Comparison of ENCODE assay signal across 10 cellular contexts in the genomic region with DNA sequence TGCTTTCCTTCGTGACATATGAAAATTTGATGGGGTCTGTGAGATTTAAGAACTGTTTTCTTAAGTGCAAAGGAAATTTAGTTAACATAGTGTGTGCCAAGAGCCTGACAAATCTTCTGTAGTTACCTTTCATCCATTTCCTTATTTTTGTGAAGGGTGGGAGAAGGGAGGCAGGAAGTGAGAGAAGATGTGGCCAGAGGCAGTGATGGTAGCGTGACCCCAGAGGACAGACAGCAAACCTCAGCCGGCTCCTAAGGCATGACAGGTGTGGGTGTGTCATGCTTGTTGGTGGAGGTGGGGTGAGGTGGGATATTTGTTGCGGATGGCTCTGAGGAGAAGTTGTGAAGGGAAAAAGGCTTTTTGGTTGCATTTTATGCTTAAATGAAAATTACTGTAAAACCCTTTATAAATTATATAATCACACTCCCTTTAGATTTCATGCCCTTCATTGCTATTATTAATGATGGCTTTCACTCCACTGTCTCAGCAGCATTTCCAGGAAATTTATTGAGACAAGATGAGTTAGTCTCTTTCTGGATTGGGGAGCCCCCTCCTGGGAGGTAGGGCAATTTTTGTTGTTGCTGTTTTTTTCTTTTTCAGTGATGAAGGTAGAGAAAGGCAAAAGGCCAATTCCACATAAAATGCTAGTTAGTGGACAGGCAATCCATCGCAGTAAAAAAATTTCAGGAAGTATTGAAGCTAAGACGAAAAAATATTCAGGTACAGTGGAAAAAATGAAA.
DNase-seq lines count a peak whose midpoint lies in the region; ATAC-seq and TF ChIP-seq lines count a peak whose summit lies in the region.
"Had no signal": no experiment of that assay in that cellular context is flagged by ENCODE, and none has a peak within 500 bp of the region (broad histone marks: within the 10 kb centered on the region; RNA-seq: fewer than 3 reads in every experiment).

No MANE protein-coding gene starts in this region.

- TF ChIP-seq POLR2A in adrenal gland (IDR thresholded peaks at IDR 0.05), result no peak

- no peak overlapping the region for H3K27ac Mint-ChIP-seq in nephron progenitor cell
- no peak overlapping the region for H3K27ac Mint-ChIP-seq in activated T-helper 2 cell treated with anti-CD3 and anti-CD28 coated beads, Interferon-gamma antibody, Interleukin-2, Interleukin-4, amounts not matched to agents 10 μg/mL and 5 μg/mL and 100 μg/mL, durations not matched to agents 14 hours and 24 hours and 36 hours

- H3K9me3 Mint-ChIP-seq in nephron progenitor cell, result peaks cover 5% of the 10 kb centered on the region
- no peaks in the 10 kb centered on the region for H3K9me3 Mint-ChIP-seq in activated T-helper 2 cell treated with anti-CD3 and anti-CD28 coated beads, Interferon-gamma antibody, Interleukin-2, Interleukin-4, amounts not matched to agents 10 μg/mL and 5 μg/mL and 100 μg/mL, durations not matched to agents 14 hours and 24 hours and 36 hours

- H3K27me3 Mint-ChIP-seq in nephron progenitor cell (ENCODE audit: low read depth, poor library complexity), result peaks cover 9% of the 10 kb centered on the region
- peaks cover 32% of the 10 kb centered on the region for H3K27me3 Mint-ChIP-seq in activated T-helper 2 cell treated with anti-CD3 and anti-CD28 coated beads, Interferon-gamma antibody, Interleukin-2, Interleukin-4, amounts not matched to agents 10 μg/mL and 5 μg/mL and 100 μg/mL, durations not matched to agents 14 hours and 24 hours and 36 hours (ENCODE audit: low read depth)

- DNase-seq in GM04504 (ENCODE audit: low read depth), result peak; percentile 8
- DNase-seq in adrenal gland, result peak in 1 of 7 donors; percentile 10
- no peak for DNase-seq in nephron progenitor cell
- DNase-seq in HK-2 (ENCODE audit: unreplicated experiment), result no peak
- no peak for DNase-seq in activated T-helper 2 cell treated with anti-CD3 and anti-CD28 coated beads, Interferon-gamma antibody, Interleukin-2, Interleukin-4, amounts not matched to agents 10 μg/mL and 5 μg/mL and 100 μg/mL, durations not matched to agents 14 hours and 24 hours and 36 hours (ENCODE audit: low spot score)
- DNase-seq: stimulated activated CD4-positive, alpha-beta T cell treated with anti-CD3 and anti-CD28 coated beads, Interleukin-1b, Interleukin-23, amount 100 ng/mL, for 48 hours had no signal

- H3K36me3 Mint-ChIP-seq in nephron progenitor cell (ENCODE audit: low read depth), result no peaks in the 10 kb centered on the region
- H3K36me3 Mint-ChIP-seq in activated T-helper 2 cell treated with anti-CD3 and anti-CD28 coated beads, Interferon-gamma antibody, Interleukin-2, Interleukin-4, amounts not matched to agents 10 μg/mL and 5 μg/mL and 100 μg/mL, durations not matched to agents 14 hours and 24 hours and 36 hours (ENCODE audit: low read depth), result no peaks in the 10 kb centered on the region

- ATAC-seq in GM18520 (IDR thresholded peaks at IDR 0.05; ENCODE audit: unreplicated experiment) (no peak), HG03196 (IDR thresholded peaks at IDR 0.05; ENCODE audit: unreplicated experiment) (no peak)

- H3K4me3 Mint-ChIP-seq in nephron progenitor cell, result no peak overlapping the region
- H3K4me3 Mint-ChIP-seq in activated T-helper 2 cell treated with anti-CD3 and anti-CD28 coated beads, Interferon-gamma antibody, Interleukin-2, Interleukin-4, amounts not matched to agents 10 μg/mL and 5 μg/mL and 100 μg/mL, durations not matched to agents 14 hours and 24 hours and 36 hours (ENCODE audit: low read depth), result no peak overlapping the region

- H3K27me3 ChIP-seq in HUES64 (ENCODE audit: insufficient read depth, low read length) (no peaks in the 10 kb centered on the region), adrenal gland (no peaks in the 10 kb centered on the region)
- H3K27me3 ChIP-seq: esophagus muscularis mucosa had no signal

- H3K9ac ChIP-seq in HUES64 (ENCODE audit: low read depth, low read length), result no peak overlapping the region

- peaks cover 28% of the 10 kb centered on the region for H3K4me1 ChIP-seq in HUES64 (ENCODE audit: insufficient read depth, low read length)
- no peaks in the 10 kb centered on the region for H3K4me1 ChIP-seq in adrenal gland (replicated peaks in 1 of 2)

- H3K36me3 ChIP-seq in HUES64 (ENCODE audit: insufficient read depth, low read length) (no peaks in the 10 kb centered on the region), adrenal gland (replicated peaks in 1 of 2) (no peaks in the 10 kb centered on the region)
- H3K36me3 ChIP-seq: esophagus muscularis mucosa had no signal

- TF ChIP-seq CTCF in adrenal gland (IDR thresholded peaks at IDR 0.05) (peak in 4 of 6 experiments; percentile 8 to 32 (median 25)), nephron progenitor cell (IDR thresholded peaks at IDR 0.05) (peak; percentile 26)

- H3K4me1 Mint-ChIP-seq in nephron progenitor cell, result peaks cover 24% of the 10 kb centered on the region
- peaks cover 24% of the 10 kb centered on the region for H3K4me1 Mint-ChIP-seq in activated T-helper 2 cell treated with anti-CD3 and anti-CD28 coated beads, Interferon-gamma antibody, Interleukin-2, Interleukin-4, amounts not matched to agents 10 μg/mL and 5 μg/mL and 100 μg/mL, durations not matched to agents 14 hours and 24 hours and 36 hours (ENCODE audit: low read depth)

- H3K4me3 ChIP-seq in HUES64 (ENCODE audit: low read length) (no peak overlapping the region), adrenal gland (no peak overlapping the region)
- H3K4me3 ChIP-seq: esophagus muscularis mucosa had no signal

- H3K27ac ChIP-seq in HUES64 (ENCODE audit: low read depth, low read length) (0 out of 2 replicates have a peak overlapping the region, but pooled peaks have one; percentile 38), adrenal gland (no peak overlapping the region)
- H3K27ac ChIP-seq: esophagus muscularis mucosa had no signal

- H3K9me3 ChIP-seq in HUES64 (ENCODE audit: insufficient read depth, low read depth, low read length), result no peaks in the 10 kb centered on the region
- H3K9me3 ChIP-seq in adrenal gland (replicated peaks in 1 of 3), result no peaks in the 10 kb centered on the region
- H3K9me3 ChIP-seq: esophagus muscularis mucosa had no signal

- intact Hi-C loops in adrenal gland (cut with DNase I), result no loop called here
- intact Hi-C loops in activated T-helper 2 cell treated with anti-CD3 and anti-CD28 coated beads, Interferon-gamma antibody, Interleukin-2, Interleukin-4, amounts not matched to agents 10 μg/mL and 5 μg/mL and 100 μg/mL, durations not matched to agents 14 hours and 24 hours and 36 hours (cut with micrococcal nuclease), result no loop called here

- 61% methylated on average over 6 of the region's 6 CpGs for WGBS in HUES64
- WGBS in adrenal gland, 4 donors, result 60 to 71% (median 65%) methylated on average over 6 of the region's 6 CpGs
